ENCODE assay signal across 26 cellular contexts in genomic region chr13:111092685-111093084, GRCh38.
"Had no signal": no experiment of that assay in that cellular context is flagged by ENCODE, and none has a peak within 500 bp of the region (broad histone marks: within the 10 kb centered on the region; RNA-seq: fewer than 3 reads in every experiment).

No MANE protein-coding gene starts in this region.

- H3K36me3 ChIP-seq: stomach, suprapubic skin, thoracic aorta, thyroid gland, tibial artery, tibial nerve, transverse colon, upper lobe of left lung, uterus, vagina had no signal

- H3K9me3 ChIP-seq: stomach, suprapubic skin, testis, thoracic aorta, thyroid gland, tibial artery, tibial nerve, transverse colon, upper lobe of left lung, uterus, vagina had no signal

- DNase-seq: stimulated activated CD4-positive, alpha-beta T cell treated with anti-CD3 and anti-CD28 coated beads, Interleukin-2, amount 100 ng/mL, for 48 hours; stimulated activated CD4-positive, alpha-beta T cell treated with anti-CD3 and anti-CD28 coated beads, Interleukin-4, amount 100 ng/mL, for 1 hour; stimulated activated CD4-positive, alpha-beta T cell treated with anti-CD3 and anti-CD28 coated beads, Interleukin-4, amount 100 ng/mL, for 24 hours; stimulated activated CD4-positive, alpha-beta T cell treated with anti-CD3 and anti-CD28 coated beads, Interleukin-4, amount 100 ng/mL, for 4 hours; stimulated activated CD8-positive, alpha-beta memory T cell treated with anti-CD3 and anti-CD28 coated beads, Interleukin-4, amount 100 ng/mL, for 48 hours; stimulated activated naive B cell treated with anti-CD40 and anti-IgM and Interleukin-4, amounts not matched to agents 10 μg/mL and 1 μg/mL and 100 μg/mL, for 72 hours; stimulated activated naive CD4-positive, alpha-beta T cell; stimulated activated naive CD4-positive, alpha-beta T cell treated with Interleukin-2 at 50 U/mL for 16 hours; stimulated activated naive CD8-positive, alpha-beta T cell treated with anti-CD3 and anti-CD28 coated beads, Interleukin-15, amount 100 ng/mL, for 72 hours; stimulated activated naive CD8-positive, alpha-beta T cell treated with anti-CD3 and anti-CD28 coated beads, Interleukin-15, Interleukin-2, amounts not matched to agents 100 U/mL and 50 U/mL, for 24 hours; stomach; substantia nigra; testis; thyroid gland; tibial artery; transverse colon; trophoblast cell; uterus had no signal

- H3K27ac ChIP-seq: stomach, suprapubic skin, testis, thoracic aorta, thyroid gland, tibial artery, tibial nerve, transverse colon, upper lobe of left lung, uterus, vagina had no signal

- H3K27me3 ChIP-seq: testis, thyroid gland, upper lobe of left lung, uterus, vagina had no signal

- H3K4me1 ChIP-seq: stomach, suprapubic skin, testis, tibial artery, tibial nerve, transverse colon, upper lobe of left lung, uterus, vagina had no signal

- FAIRE-seq: urothelium cell line had no signal

- ATAC-seq: stimulated activated effector memory CD8-positive, alpha-beta T cell treated with anti-CD3 and anti-CD28 coated beads, Interleukin-12 subunit alpha, Interleukin-12 subunit beta, amount 100 ng/mL, for 72 hours; stimulated activated memory B cell treated with anti-CD40 and anti-IgM and Interleukin-4, amounts not matched to agents 10 μg/mL and 1 μg/mL and 100 μg/mL, for 72 hours; stimulated activated naive B cell treated with anti-CD40 and anti-IgM and Interleukin-4, amounts not matched to agents 10 μg/mL and 1 μg/mL and 100 μg/mL, for 72 hours; stimulated activated naive CD8-positive, alpha-beta T cell treated with anti-CD3 and anti-CD28 coated beads, Interleukin-15, amount 100 ng/mL, for 72 hours; stimulated activated naive CD8-positive, alpha-beta T cell treated with anti-CD3 and anti-CD28 coated beads, Interleukin-15, Interleukin-2, amounts not matched to agents 100 U/mL and 50 U/mL, for 24 hours had no signal

- H3K4me3 ChIP-seq: stomach, suprapubic skin, testis, thoracic aorta, thyroid gland, tibial artery, tibial nerve, transverse colon, upper lobe of left lung, uterus, vagina had no signal
